19 cellular contexts compared by ENCODE assay signal in genomic region chr12:42957136-42957535, GRCh38.
A peak's percentile ranks its signal among the peaks of the same experiment; 100 is the strongest.
DNase-seq lines count a peak whose midpoint lies in the region; ATAC-seq and TF ChIP-seq lines count a peak whose summit lies in the region.
"Had no signal": no experiment of that assay in that cellular context is flagged by ENCODE, and none has a peak within 500 bp of the region (broad histone marks: within the 10 kb centered on the region; RNA-seq: fewer than 3 reads in every experiment).

No MANE protein-coding gene starts in this region.

- H3K27me3 Mint-ChIP-seq in nephron progenitor cell (ENCODE audit: low read depth, poor library complexity), result no peaks in the 10 kb centered on the region

- H3K4me3 ChIP-seq in body of pancreas, result no peak overlapping the region
- H3K4me3 ChIP-seq: BLaER1 had no signal

- peak; percentile 13 for DNase-seq in NCI-H1694 treated with DMSO at 0.1 percent for 48 hours (lab: John Stamatoyannopoulos, UW)
- no peak for DNase-seq in NCI-H1694 (lab: John Stamatoyannopoulos, UW)
- DNase-seq in body of pancreas, result peak; percentile 14 to 54 (median 18)
- peak; percentile 55 for DNase-seq in left ventricle myocardium superior
- DNase-seq in superior temporal gyrus (ENCODE audit: extremely low spot score), result peak; percentile 66
- no peak for DNase-seq in islet precursor cell
- no peak for DNase-seq in NK-92 (lab: John Stamatoyannopoulos, UW; ENCODE audit: unreplicated experiment)
- no peak for DNase-seq in nephron progenitor cell
- DNase-seq: CD8-positive, alpha-beta T cell; DND-41; GOT3; KBM-7; NCI-H1092; NCI-H2107; NCI-H345; NCI-H69 had no signal

- no peak overlapping the region for H3K27ac ChIP-seq in body of pancreas
- H3K27ac ChIP-seq: 22Rv1, BLaER1, RWPE1 had no signal

- H3K36me3 Mint-ChIP-seq in nephron progenitor cell (ENCODE audit: low read depth), result peaks cover 22% of the 10 kb centered on the region
- H3K36me3 Mint-ChIP-seq: CD8-positive, alpha-beta T cell had no signal

- H3K4me3 Mint-ChIP-seq in nephron progenitor cell, result no peak overlapping the region
- H3K4me3 Mint-ChIP-seq: CD8-positive, alpha-beta T cell had no signal

- H3K4me1 ChIP-seq in body of pancreas, result peaks cover 16% of the 10 kb centered on the region
- H3K4me1 ChIP-seq: BLaER1 had no signal

- H3K9me3 ChIP-seq in body of pancreas, result no peaks in the 10 kb centered on the region
- H3K9me3 ChIP-seq: BLaER1 had no signal

- no peak for TF ChIP-seq POLR2A in body of pancreas (IDR thresholded peaks at IDR 0.05)

- WGBS in body of pancreas, 2 donors, result 41 to 49% methylated on average over 3 of the region's 3 CpGs

- H3K36me3 ChIP-seq in body of pancreas (replicated peaks in 1 of 2; ENCODE audit: insufficient read depth in 1 of 2, low read depth in 2 of 2), result no peaks in the 10 kb centered on the region
- H3K36me3 ChIP-seq: BLaER1 had no signal

- ATAC-seq in body of pancreas (no peak), left ventricle myocardium superior (peak; percentile 66)
- ATAC-seq: CD8-positive, alpha-beta T cell had no signal

- no peaks in the 10 kb centered on the region for H3K27me3 ChIP-seq in body of pancreas
- H3K27me3 ChIP-seq: BLaER1 had no signal

- intact Hi-C loops in body of pancreas (cut with DNase I) (no loop called here), left ventricle myocardium superior (cut with micrococcal nuclease) (no loop called here)

- H3K9me3 Mint-ChIP-seq in nephron progenitor cell, result peaks cover 27% of the 10 kb centered on the region

- no peak overlapping the region for H3K27ac Mint-ChIP-seq in nephron progenitor cell
- H3K27ac Mint-ChIP-seq: CD8-positive, alpha-beta T cell had no signal

- H3K4me1 Mint-ChIP-seq in nephron progenitor cell, result peaks cover 14% of the 10 kb centered on the region

- TF ChIP-seq CTCF in body of pancreas (IDR thresholded peaks at IDR 0.05), result no peak
- no peak for TF ChIP-seq CTCF in nephron progenitor cell (IDR thresholded peaks at IDR 0.05)

Comparison
In these comparisons a context has a peak if more than half of its experiments do, and no peak if none do; other contexts are left out.
1. DNase-seq: peak in NCI-H1694 treated with DMSO at 0.1 percent for 48 hours (single experiment), body of pancreas (4 of 4), left ventricle myocardium superior (single experiment) and superior temporal gyrus (single experiment); none in NCI-H1694 (single experiment), islet precursor cell (single experiment), NK-92 (single experiment) and nephron progenitor cell (single experiment).